ENCODE assay signal across 8 cellular contexts in the genomic region with DNA sequence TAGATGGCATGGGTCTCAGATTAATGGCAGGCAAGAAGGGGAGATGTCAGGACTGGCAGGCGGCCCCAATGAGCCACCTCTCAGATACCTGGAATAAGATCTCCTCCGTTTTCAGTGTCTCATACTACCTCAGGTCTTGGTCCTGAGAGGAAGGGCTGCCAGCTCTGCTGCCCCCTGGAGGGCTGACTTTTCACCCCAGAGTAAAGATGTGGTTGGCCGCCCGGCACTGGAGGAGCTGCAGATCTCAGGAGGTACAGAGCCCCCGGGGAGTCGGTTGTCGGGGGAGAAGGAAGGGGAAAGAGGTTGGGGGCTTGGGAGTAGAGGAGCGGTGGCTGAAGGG. TPM values are rescaled to one million over a fixed set of nuclear protein-coding genes. Genes with fewer than 3 reads are reported as not detected.
A peak's percentile ranks its signal among the peaks of the same experiment; 100 is the strongest.
DNase-seq lines count a peak whose midpoint lies in the region; ATAC-seq and TF ChIP-seq lines count a peak whose summit lies in the region.

No MANE protein-coding gene starts in this region.

- peaks cover 7% of the 10 kb centered on the region for H3K9me3 Mint-ChIP-seq in activated CD8-positive, alpha-beta T cell treated with anti-CD3 and anti-CD28 coated beads for 36 hours

- no peak overlapping the region for H3K4me3 Mint-ChIP-seq in activated CD8-positive, alpha-beta T cell treated with anti-CD3 and anti-CD28 coated beads for 36 hours

- CTCF ChIA-PET in activated CD8-positive, alpha-beta T cell treated with anti-CD3 and anti-CD28 coated beads for 36 hours (lab: Charles Lee): interaction anchor here (1.0 to 2.9 kb wide), 9 partner anchors 8 to 157 kb away, joined by 3 to 19 read pairs (median 4); no protein-coding TSS in a partner anchor

- no peak overlapping the region for H3K27ac ChIP-seq in osteoblast (ENCODE audit: low read depth, low read length)
- H3K27ac ChIP-seq in effector memory CD4-positive, alpha-beta T cell (ENCODE audit: insufficient read depth, low read length, poor library complexity, severe bottlenecking): no peak overlapping the region

- H3K27me3 Mint-ChIP-seq in activated CD8-positive, alpha-beta T cell treated with anti-CD3 and anti-CD28 coated beads for 36 hours: peaks cover 50% of the 10 kb centered on the region

- DNase-seq in LoVo (ENCODE audit: low spot score) (peak; percentile 56), fibroblast of pulmonary artery (ENCODE audit: low read depth) (peak; percentile 60), osteoblast (ENCODE audit: insufficient read length, low spot score, missing footprints) (peak; percentile 96)
- peak; percentile 74 for DNase-seq in activated CD8-positive, alpha-beta T cell treated with anti-CD3 and anti-CD28 coated beads for 36 hours
- DNase-seq in effector memory CD4-positive, alpha-beta T cell: no peak

- H3K9me3 ChIP-seq in ES-I3 (ENCODE audit: control insufficient read depth, insufficient read depth, low read length) (no peaks in the 10 kb centered on the region), osteoblast (ENCODE audit: low read depth, low read length) (no peaks in the 10 kb centered on the region)
- H3K9me3 ChIP-seq in effector memory CD4-positive, alpha-beta T cell (ENCODE audit: control insufficient read depth, low read length): no peaks in the 10 kb centered on the region

- peak; percentile 35 for TF ChIP-seq CTCF in activated CD8-positive, alpha-beta T cell treated with anti-CD3 and anti-CD28 coated beads for 36 hours (IDR thresholded peaks at IDR 0.05)
- TF ChIP-seq CTCF in fibroblast of pulmonary artery (IDR thresholded peaks at IDR 0.05; ENCODE audit: low read length, missing control alignments): peak; percentile 65
- TF ChIP-seq CTCF in osteoblast (IDR thresholded peaks at IDR 0.05; ENCODE audit: extremely low read depth, low read depth, low read length): peak; percentile 69

- no peaks in the 10 kb centered on the region for H3K36me3 Mint-ChIP-seq in activated CD8-positive, alpha-beta T cell treated with anti-CD3 and anti-CD28 coated beads for 36 hours (ENCODE audit: low read depth)

- peak overlapping the region; percentile 93 for H3K4me2 ChIP-seq in osteoblast (ENCODE audit: insufficient read depth, low read length)

- H3K4me1 ChIP-seq in ES-I3 (ENCODE audit: insufficient read depth, low read length) (peaks cover 9% of the 10 kb centered on the region; the same call in 1 of the 2 replicates), osteoblast (ENCODE audit: insufficient read depth, low read length) (peaks cover 18% of the 10 kb centered on the region)
- peaks cover 8% of the 10 kb centered on the region for H3K4me1 ChIP-seq in effector memory CD4-positive, alpha-beta T cell (ENCODE audit: control insufficient read depth, insufficient read depth, low read length, poor library complexity, severe bottlenecking)

- ATAC-seq in activated CD8-positive, alpha-beta T cell treated with anti-CD3 and anti-CD28 coated beads for 36 hours: peak; percentile 78
- no peak for ATAC-seq in HG03095 (IDR thresholded peaks at IDR 0.05; ENCODE audit: unreplicated experiment)
- no peak for ATAC-seq in HG03159 (IDR thresholded peaks at IDR 0.05; ENCODE audit: unreplicated experiment)

- H3K9ac ChIP-seq in ES-I3 (ENCODE audit: low read depth, low read length): peak overlapping the region; percentile 76

- no peak overlapping the region for H3K27ac Mint-ChIP-seq in activated CD8-positive, alpha-beta T cell treated with anti-CD3 and anti-CD28 coated beads for 36 hours

- H3K36me3 ChIP-seq in ES-I3 (ENCODE audit: insufficient read depth, low read length): no peaks in the 10 kb centered on the region
- H3K36me3 ChIP-seq in osteoblast (ENCODE audit: insufficient read depth, low read length): no peaks in the 10 kb centered on the region
- H3K36me3 ChIP-seq in effector memory CD4-positive, alpha-beta T cell (ENCODE audit: control insufficient read depth, insufficient read depth, low read length): no peaks in the 10 kb centered on the region

- POLR2A ChIA-PET in activated CD8-positive, alpha-beta T cell treated with anti-CD3 and anti-CD28 coated beads for 36 hours (lab: Charles Lee): no interaction called here

- peaks cover 11% of the 10 kb centered on the region for H3K79me2 ChIP-seq in osteoblast (ENCODE audit: insufficient read depth, low read length)

- intact Hi-C loops in activated CD8-positive, alpha-beta T cell treated with anti-CD3 and anti-CD28 coated beads for 36 hours (cut with micrococcal nuclease): no loop called here

- H4K20me1 ChIP-seq in osteoblast (ENCODE audit: insufficient read depth, low read length): no peaks in the 10 kb centered on the region

- peaks cover 5% of the 10 kb centered on the region for H3K27me3 ChIP-seq in osteoblast (ENCODE audit: insufficient read depth, low read length)
- H3K27me3 ChIP-seq in effector memory CD4-positive, alpha-beta T cell (replicated peaks; ENCODE audit: control insufficient read depth, insufficient read depth, low read length, poor library complexity, severe bottlenecking): peaks cover 30% of the 10 kb centered on the region

- peaks cover 8% of the 10 kb centered on the region for H3K4me1 Mint-ChIP-seq in activated CD8-positive, alpha-beta T cell treated with anti-CD3 and anti-CD28 coated beads for 36 hours (ENCODE audit: low read depth)

- H3K4me3 ChIP-seq in fibroblast of pulmonary artery (replicated peaks; ENCODE audit: low read depth, low read length) (peak overlapping the region; percentile 76), osteoblast (ENCODE audit: insufficient read depth, low read length) (peak overlapping the region; percentile 78)
- no peak overlapping the region for H3K4me3 ChIP-seq in effector memory CD4-positive, alpha-beta T cell (ENCODE audit: insufficient read depth, low read depth, low read length, poor library complexity, severe bottlenecking)

- H2AFZ ChIP-seq in osteoblast (ENCODE audit: low read length): peak overlapping the region; percentile 84

RNA-seq across cellular contexts. Expression of gene COL13A1, which starts 0.6 kb away (rescaled TPM):
- not detected for total RNA-seq in activated CD8-positive, alpha-beta T cell treated with anti-CD3 and anti-CD28 coated beads for 36 hours
- 1.1 and 1.8 TPM in 2 replicates for total RNA-seq in osteoblast

Comparison
In these comparisons a context has a peak if more than half of its experiments do, and no peak if none do; other contexts are left out.
1. DNase-seq: peak in LoVo (single experiment), activated CD8-positive, alpha-beta T cell treated with anti-CD3 and anti-CD28 coated beads for 36 hours (single experiment), fibroblast of pulmonary artery (single experiment) and osteoblast (single experiment); none in effector memory CD4-positive, alpha-beta T cell (0 of 3).
2. Peak in every context shown above with its lines, with median percentiles within 50 percentile points of each other: CTCF ChIP-seq.